ENCODE assay signal across 20 cellular contexts in the genomic region with DNA sequence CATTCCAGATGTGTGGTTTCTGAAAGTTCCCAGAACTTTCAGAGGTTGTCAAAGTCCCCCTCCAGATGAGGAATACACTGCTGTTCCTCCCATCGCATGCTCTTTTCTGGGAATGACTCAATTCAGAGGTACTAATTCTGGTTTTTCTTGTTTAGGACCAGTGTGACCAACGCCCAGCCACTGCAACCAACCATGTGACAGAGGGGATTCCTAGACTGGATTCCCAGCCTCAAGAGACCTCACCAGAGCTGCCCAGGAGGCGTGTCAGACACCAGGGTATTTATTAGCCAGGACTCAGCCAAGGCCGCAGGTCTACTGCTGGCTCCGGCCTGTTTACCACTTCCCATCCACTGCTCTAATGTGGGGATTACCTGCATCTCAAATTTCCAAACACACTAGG. TPM values are rescaled to one million over a fixed set of nuclear protein-coding genes. Genes with fewer than 3 reads are reported as not detected.
A peak's percentile ranks its signal among the peaks of the same experiment; 100 is the strongest.
DNase-seq lines count a peak whose midpoint lies in the region; ATAC-seq and TF ChIP-seq lines count a peak whose summit lies in the region.
"Had no signal": no experiment of that assay in that cellular context is flagged by ENCODE, and none has a peak within 500 bp of the region (broad histone marks: within the 10 kb centered on the region; RNA-seq: fewer than 3 reads in every experiment).

No MANE protein-coding gene starts in this region.

- POLR2A ChIA-PET in Caco-2 (lab: Charles Lee) = no interaction called here

- H3K4me3 Mint-ChIP-seq in Caco-2 (ENCODE audit: unreplicated experiment) (peak overlapping the region; percentile 45), nephron (no peak overlapping the region)
- H3K4me3 Mint-ChIP-seq: dendritic cell treated with granulocyte-macrophage colony-stimulating factor and Interleukin-4, amounts not matched to agents 40 ng/mL and 50 ng/mL, for 4 days had no signal

- BruUV-seq in Caco-2 (replicated peaks; lab: Mats Ljungman, UMichigan) = no TSS peak

- H3K27ac Mint-ChIP-seq in Caco-2 (ENCODE audit: unreplicated experiment) = peak overlapping the region; percentile 81
- peak overlapping the region; percentile 68 to 93 (median 71) for H3K27ac Mint-ChIP-seq in nephron
- H3K27ac Mint-ChIP-seq: activated T-helper 2 cell treated with anti-CD3 and anti-CD28 coated beads, Interferon-gamma antibody, Interleukin-2, Interleukin-4, amounts not matched to agents 10 μg/mL and 5 μg/mL and 100 μg/mL, durations not matched to agents 14 hours and 24 hours and 36 hours; dendritic cell treated with granulocyte-macrophage colony-stimulating factor and Interleukin-4, amounts not matched to agents 40 ng/mL and 50 ng/mL, for 4 days had no signal

- H3K4me3 ChIP-seq in Caco-2 (ENCODE audit: low read depth, low read length) (no peak overlapping the region), H7 (ENCODE audit: insufficient read depth, low read depth, low read length) (no peak overlapping the region), esophagus (ENCODE audit: low read depth in 1 of 2, low read length in 2 of 2) (no peak overlapping the region)
- H3K4me3 ChIP-seq: ovary, thyroid gland had no signal

- ATAC-seq in GM19395 (IDR thresholded peaks at IDR 0.05; ENCODE audit: unreplicated experiment) (no peak), HG02852 (IDR thresholded peaks at IDR 0.05; ENCODE audit: unreplicated experiment) (no peak)

- H3K27me3 Mint-ChIP-seq in Caco-2 (ENCODE audit: insufficient read depth, unreplicated experiment) = no peaks in the 10 kb centered on the region
- no peaks in the 10 kb centered on the region for H3K27me3 Mint-ChIP-seq in nephron (ENCODE audit: low read depth)
- H3K27me3 Mint-ChIP-seq: dendritic cell treated with granulocyte-macrophage colony-stimulating factor and Interleukin-4, amounts not matched to agents 40 ng/mL and 50 ng/mL, for 4 days had no signal

- DNase-seq in Caco-2 (peak; percentile 83 to 86), H7 (peak; percentile 3), SW480 (ENCODE audit: low spot score) (no peak), NCI-H1105 treated with DMSO at 0.1 percent for 48 hours (lab: John Stamatoyannopoulos, UW) (no peak)
- DNase-seq: activated CD4-positive, alpha-beta T cell treated with anti-CD3 and anti-CD28 coated beads for 4 hours; BE2C; DMS79; KBM-7; midbrain; NCI-H146; NCI-H524 treated with DMSO at 0.1 percent for 48 hours; ovary; stimulated activated CD4-positive, alpha-beta T cell treated with anti-CD3 and anti-CD28 coated beads, Interleukin-12 subunit alpha, Interleukin-12 subunit beta, amount 100 ng/mL, for 4 hours had no signal

- intact Hi-C loops in Caco-2 (cut with micrococcal nuclease; ENCODE audit: unreplicated experiment) = no loop called here

- H3K4me1 Mint-ChIP-seq in Caco-2 (ENCODE audit: low read depth, unreplicated experiment) (peaks cover 20% of the 10 kb centered on the region), nephron (no peaks in the 10 kb centered on the region)

- H3K36me3 ChIP-seq in Caco-2 (ENCODE audit: control insufficient read depth, insufficient read depth, low read length) = peaks cover 6% of the 10 kb centered on the region
- peaks cover 20% of the 10 kb centered on the region for H3K36me3 ChIP-seq in H7 (replicated peaks; ENCODE audit: control insufficient read depth, insufficient read depth, low read length)
- peaks cover 30 to 43% of the 10 kb centered on the region in 2 donors for H3K36me3 ChIP-seq in esophagus (ENCODE audit: control insufficient read depth in 2 of 2, insufficient read depth in 2 of 2, low read length in 1 of 2)
- H3K36me3 ChIP-seq: ovary had no signal

- peak overlapping the region; percentile 35 to 80 for H3K27ac ChIP-seq in esophagus (ENCODE audit: low read depth in 2 of 2, low read length in 1 of 2)
- H3K27ac ChIP-seq: ovary had no signal

- peaks cover 74% of the 10 kb centered on the region for H3K36me3 Mint-ChIP-seq in Caco-2 (ENCODE audit: insufficient read depth, unreplicated experiment)
- peaks cover 68% of the 10 kb centered on the region for H3K36me3 Mint-ChIP-seq in nephron (ENCODE audit: low read depth)

- H3K9me3 ChIP-seq in Caco-2 (no peaks in the 10 kb centered on the region), esophagus (ENCODE audit: control insufficient read depth in 2 of 2, insufficient read depth in 1 of 2, low read depth in 1 of 2, low read length in 1 of 2) (no peaks in the 10 kb centered on the region)
- H3K9me3 ChIP-seq: BE2C, ovary, thyroid gland had no signal

- H3K4me1 ChIP-seq in Caco-2 (peaks cover 23% of the 10 kb centered on the region), esophagus (ENCODE audit: control insufficient read depth in 2 of 2, insufficient read depth in 2 of 2, low read length in 1 of 2) (no peaks in the 10 kb centered on the region)
- H3K4me1 ChIP-seq: BE2C, thyroid gland had no signal

- no peak for TF ChIP-seq CTCF in Caco-2 (IDR thresholded peaks at IDR 0.05; ENCODE audit: insufficient read depth in 1 of 2, low read depth in 1 of 2, low read length in 1 of 2, severe bottlenecking in 1 of 2, unreplicated experiment in 1 of 2)
- no peak for TF ChIP-seq CTCF in nephron (IDR thresholded peaks at IDR 0.05; ENCODE audit: unreplicated experiment in 3 of 3)

- CTCF ChIA-PET in Caco-2 (lab: Charles Lee) = interaction anchor here (0.6 kb wide), 1 partner anchor 881 kb away, joined by 4 read pairs; no protein-coding TSS in a partner anchor

- 59 to 73% methylated on average over 5 of the region's 5 CpGs for WGBS in esophagus, 2 donors

- H3K9me3 Mint-ChIP-seq in Caco-2 (ENCODE audit: unreplicated experiment) = no peaks in the 10 kb centered on the region
- H3K9me3 Mint-ChIP-seq in nephron = peaks cover 2% of the 10 kb centered on the region
- H3K9me3 Mint-ChIP-seq: activated T-helper 2 cell treated with anti-CD3 and anti-CD28 coated beads, Interferon-gamma antibody, Interleukin-2, Interleukin-4, amounts not matched to agents 10 μg/mL and 5 μg/mL and 100 μg/mL, durations not matched to agents 14 hours and 24 hours and 36 hours; dendritic cell treated with granulocyte-macrophage colony-stimulating factor and Interleukin-4, amounts not matched to agents 40 ng/mL and 50 ng/mL, for 4 days had no signal

- H3K27me3 ChIP-seq in Caco-2 (replicated peaks; ENCODE audit: control insufficient read depth, insufficient read depth, low read length) (no peaks in the 10 kb centered on the region), H7 (ENCODE audit: control insufficient read depth, insufficient read depth, low read length) (no peaks in the 10 kb centered on the region), esophagus (ENCODE audit: control insufficient read depth in 1 of 2, insufficient read depth in 2 of 2, low read length in 2 of 2) (no peaks in the 10 kb centered on the region)
- H3K27me3 ChIP-seq: BE2C, ovary, thyroid gland had no signal

RNA-seq across cellular contexts. Expression of a gene that starts 24.2 kb away (rescaled TPM):
- total RNA-seq in Caco-2 (2022) = 25.5 and 26.5 TPM in 2 replicates
- 21.1 and 24.2 TPM in 2 replicates for total RNA-seq in H7 (2014; rRNA removed; shearing (Covaris generic))
- polyA plus RNA-seq in esophagus = 10 to 100 TPM; 10.8 to 24.9 TPM

RNA-seq across cellular contexts. Expression of a gene that starts 41.0 kb away (rescaled TPM):
- total RNA-seq in Caco-2 (2022) = 41.0 and 42.3 TPM in 2 replicates
- 23.2 and 30.3 TPM in 2 replicates for total RNA-seq in H7 (2014; rRNA removed; shearing (Covaris generic))
- polyA plus RNA-seq in esophagus = 1 to 10 TPM; 6.1 to 8.1 TPM

Comparison
In these comparisons a context has a peak if more than half of its experiments do, and no peak if none do; other contexts are left out.
1. DNase-seq: peak in Caco-2 (2 of 2) and H7 (single experiment); none in SW480 (single experiment) and NCI-H1105 treated with DMSO at 0.1 percent for 48 hours (single experiment).